ENCODE assay signal across 8 cellular contexts in genomic region chr21:34201441-34201838, GRCh38.
DNase-seq lines count a peak whose midpoint lies in the region; ATAC-seq and TF ChIP-seq lines count a peak whose summit lies in the region.

No MANE protein-coding gene starts in this region.

- H3K36me3 ChIP-seq in duodenal mucosa (ENCODE audit: control insufficient read depth in 1 of 2, insufficient read depth in 2 of 2, low read length in 2 of 2) = no peaks in the 10 kb centered on the region

- H3K27me3 ChIP-seq in AG04450 (ENCODE audit: control insufficient read depth, insufficient read depth, low read length) (no peaks in the 10 kb centered on the region), duodenal mucosa (ENCODE audit: control insufficient read depth in 1 of 2, insufficient read depth in 2 of 2, low read length in 2 of 2) (no peaks in the 10 kb centered on the region)

- TF ChIP-seq CTCF in AG04450 (IDR thresholded peaks at IDR 0.05; ENCODE audit: low read depth, low read length) (no peak), LNCaP clone FGC (IDR thresholded peaks at IDR 0.05; ENCODE audit: control insufficient read depth, extremely low read depth, insufficient read depth) (no peak)

- H3K9me3 ChIP-seq in AG04450 (ENCODE audit: control insufficient read depth, insufficient read depth, low read length) (no peaks in the 10 kb centered on the region), duodenal mucosa (ENCODE audit: control insufficient read depth in 1 of 2, low read length in 2 of 2) (no peaks in the 10 kb centered on the region)

- CTCF ChIA-PET in AG04450 (lab: Charles Lee) = interaction anchor here (0.6 to 2.1 kb wide), 13 partner anchors 11 to 351 kb away, joined by 3 to 46 read pairs (median 5); no protein-coding TSS in a partner anchor

- H3K27ac ChIP-seq in AG04450 (ENCODE audit: low read depth, low read length) (no peak overlapping the region), duodenal mucosa (ENCODE audit: low read depth, low read length) (no peak overlapping the region)

- no peaks in the 10 kb centered on the region for H3K9me3 Mint-ChIP-seq in natural killer cell treated with Interleukin-12 subunit alpha and Interleukin-12 subunit beta and Interleukin-15 and Interleukin-18, amount 100 ng/mL, for 72 hours

- H3K27me3 Mint-ChIP-seq in natural killer cell treated with Interleukin-12 subunit alpha and Interleukin-12 subunit beta and Interleukin-15 and Interleukin-18, amount 100 ng/mL, for 72 hours = no peaks in the 10 kb centered on the region

- H3K9ac ChIP-seq in duodenal mucosa (ENCODE audit: low read depth in 1 of 2, low read length in 2 of 2) = peak overlapping the region; percentile 59 to 77

- peak overlapping the region; percentile 84 for H3K4me3 Mint-ChIP-seq in natural killer cell treated with Interleukin-12 subunit alpha and Interleukin-12 subunit beta and Interleukin-15 and Interleukin-18, amount 100 ng/mL, for 72 hours

- no peaks in the 10 kb centered on the region for H3K36me3 Mint-ChIP-seq in natural killer cell treated with Interleukin-12 subunit alpha and Interleukin-12 subunit beta and Interleukin-15 and Interleukin-18, amount 100 ng/mL, for 72 hours

- POLR2A ChIA-PET in AG04450 (lab: Yijun Ruan, JAX) = interaction anchor here (1.0 to 1.7 kb wide), 2 partner anchors 128 to 277 kb away, joined by 4 to 5 read pairs; partner anchors contain the start of genes MRPS6 and SLC5A3

- ATAC-seq in natural killer cell treated with Interleukin-12 subunit alpha and Interleukin-12 subunit beta and Interleukin-15 and Interleukin-18, amount 100 ng/mL, for 72 hours = no peak
- no peak for ATAC-seq in HG03460 (IDR thresholded peaks at IDR 0.05; ENCODE audit: unreplicated experiment)

- DNase-seq in AG04450 (ENCODE audit: low read depth, low spot score) (no peak), LNCaP clone FGC (ENCODE audit: low read depth) (no peak), NCI-H2196 treated with DMSO at 0.1 percent for 48 hours (lab: John Stamatoyannopoulos, UW; ENCODE audit: unreplicated experiment) (no peak), AML-193 (lab: John Stamatoyannopoulos, UW) (no peak)
- DNase-seq in natural killer cell treated with Interleukin-12 subunit alpha and Interleukin-12 subunit beta and Interleukin-15 and Interleukin-18, amount 100 ng/mL, for 72 hours (ENCODE audit: low spot score) = no peak
- no peak for DNase-seq in stimulated activated CD4-positive, alpha-beta T cell treated with anti-CD3 and anti-CD28 coated beads, Interleukin-12 subunit alpha, Interleukin-12 subunit beta, amount 100 ng/mL, for 4 hours

- H3K27ac Mint-ChIP-seq in natural killer cell treated with Interleukin-12 subunit alpha and Interleukin-12 subunit beta and Interleukin-15 and Interleukin-18, amount 100 ng/mL, for 72 hours = peak overlapping the region in 1 of 2 donors; percentile 91

- H3K4me1 Mint-ChIP-seq in natural killer cell treated with Interleukin-12 subunit alpha and Interleukin-12 subunit beta and Interleukin-15 and Interleukin-18, amount 100 ng/mL, for 72 hours (ENCODE audit: low read depth in 2 of 2) = peaks cover 41 to 50% of the 10 kb centered on the region in 2 donors

- peaks cover 12 to 19% of the 10 kb centered on the region in 2 donors for H3K4me1 ChIP-seq in duodenal mucosa (ENCODE audit: control insufficient read depth in 1 of 2, insufficient read depth in 2 of 2, low read length in 2 of 2)

- peak overlapping the region; percentile 59 for H3K4me3 ChIP-seq in AG04450 (ENCODE audit: low read depth, low read length)
- H3K4me3 ChIP-seq in LNCaP clone FGC (ENCODE audit: low read depth, low read length) = peak overlapping the region; percentile 29
- H3K4me3 ChIP-seq in duodenal mucosa (ENCODE audit: low read depth in 1 of 2, low read length in 2 of 2) = peak overlapping the region; percentile 62 to 64
